Comparison of ENCODE assay signal across 13 cellular contexts in the genomic region with DNA sequence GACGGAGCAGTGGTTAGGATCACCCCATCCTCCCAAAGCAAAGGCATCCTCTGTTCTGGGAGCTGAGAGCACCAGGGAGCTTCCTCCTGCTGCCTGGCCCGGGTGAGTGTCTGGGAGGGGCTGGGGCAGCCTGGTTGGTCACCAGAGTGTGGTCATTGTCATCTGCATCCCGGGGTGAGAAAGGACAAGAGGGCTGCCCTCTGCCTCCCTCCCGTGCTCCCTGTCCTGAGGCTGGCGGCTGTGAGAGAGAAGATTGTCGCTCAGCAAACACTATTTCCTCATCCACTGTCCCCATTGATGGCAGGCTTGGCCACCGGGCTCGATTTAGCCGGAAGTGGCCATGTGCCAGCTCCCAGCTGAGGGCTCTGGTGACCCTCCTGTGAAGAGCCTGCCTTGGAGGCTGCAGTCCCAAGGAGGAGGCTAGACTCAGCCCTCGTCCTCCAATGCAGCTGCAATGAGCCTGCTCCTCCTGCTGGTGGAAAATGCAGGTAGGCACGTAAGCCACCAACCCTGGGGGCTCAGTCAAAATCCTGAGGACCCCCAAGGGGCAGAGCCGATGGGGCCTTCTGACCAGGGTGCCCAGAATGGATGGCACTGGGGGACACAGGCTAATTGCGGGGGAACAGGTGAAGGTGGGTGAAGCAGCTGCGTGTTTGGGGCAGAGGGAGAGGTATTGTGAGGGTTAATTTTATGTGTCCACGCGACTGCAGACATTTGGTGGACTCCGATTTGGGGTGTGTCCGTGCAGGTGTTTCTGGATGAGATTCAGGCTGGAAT.
DNase-seq lines count a peak whose midpoint lies in the region; ATAC-seq, FAIRE-seq and TF ChIP-seq lines count a peak whose summit lies in the region.
"Had no signal": no experiment of that assay in that cellular context is flagged by ENCODE, and none has a peak within 500 bp of the region (broad histone marks: within the 10 kb centered on the region; RNA-seq: fewer than 3 reads in every experiment).

No MANE protein-coding gene starts in this region.

- H3K9me3 ChIP-seq in upper lobe of right lung, result no peaks in the 10 kb centered on the region

- POLR2A ChIA-PET in activated naive CD8-positive, alpha-beta T cell treated with anti-CD3 and anti-CD28 coated beads, Interleukin-2, amount 10 ng/mL, durations not matched to agents 7 days and 5 days (lab: Charles Lee), result no interaction called here

- H3K27ac Mint-ChIP-seq in activated naive CD8-positive, alpha-beta T cell treated with anti-CD3 and anti-CD28 coated beads, Interleukin-2, amount 10 ng/mL, durations not matched to agents 7 days and 5 days, result no peak overlapping the region
- H3K27ac Mint-ChIP-seq in activated naive CD8-positive, alpha-beta T cell treated with anti-CD3 and anti-CD28 coated beads, Interleukin-2, amount 50 U/mL, for 24 hours, result no peak overlapping the region
- H3K27ac Mint-ChIP-seq: B cell had no signal

- H3K27me3 Mint-ChIP-seq in activated naive CD8-positive, alpha-beta T cell treated with anti-CD3 and anti-CD28 coated beads, Interleukin-2, amount 10 ng/mL, durations not matched to agents 7 days and 5 days, result no peaks in the 10 kb centered on the region
- H3K27me3 Mint-ChIP-seq in activated naive CD8-positive, alpha-beta T cell treated with anti-CD3 and anti-CD28 coated beads, Interleukin-2, amount 50 U/mL, for 24 hours, result peaks cover 4% of the 10 kb centered on the region

- no peaks in the 10 kb centered on the region for H3K4me1 ChIP-seq in upper lobe of right lung

- ATAC-seq in activated naive CD8-positive, alpha-beta T cell treated with anti-CD3 and anti-CD28 coated beads, Interleukin-2, amount 10 ng/mL, durations not matched to agents 7 days and 5 days (ENCODE audit: low read depth), result no peak
- ATAC-seq in activated naive CD8-positive, alpha-beta T cell treated with anti-CD3 and anti-CD28 coated beads, Interleukin-2, amount 50 U/mL, for 24 hours, result no peak
- no peak for ATAC-seq in upper lobe of right lung
- no peak for ATAC-seq in GM18520 (IDR thresholded peaks at IDR 0.05; ENCODE audit: unreplicated experiment)

- H3K27me3 ChIP-seq in upper lobe of right lung, result peaks cover 22% of the 10 kb centered on the region

- no peak overlapping the region for H3K27ac ChIP-seq in upper lobe of right lung

- H3K36me3 ChIP-seq in upper lobe of right lung, result no peaks in the 10 kb centered on the region

- H3K4me3 Mint-ChIP-seq in activated naive CD8-positive, alpha-beta T cell treated with anti-CD3 and anti-CD28 coated beads, Interleukin-2, amount 10 ng/mL, durations not matched to agents 7 days and 5 days, result no peak overlapping the region
- no peak overlapping the region for H3K4me3 Mint-ChIP-seq in activated naive CD8-positive, alpha-beta T cell treated with anti-CD3 and anti-CD28 coated beads, Interleukin-2, amount 50 U/mL, for 24 hours
- H3K4me3 Mint-ChIP-seq: B cell had no signal

- in situ Hi-C loops in SK-MEL-5 (cut with HindIII; ENCODE audit: low pct_unique_long_range_greater_than_20kb, low sequenced_read_pairs), result no loop called here

- TF ChIP-seq CTCF in upper lobe of right lung (IDR thresholded peaks at IDR 0.05), result no peak

- intact Hi-C loops in upper lobe of right lung (cut with DNase I), result no loop called here

- H3K36me3 Mint-ChIP-seq in activated naive CD8-positive, alpha-beta T cell treated with anti-CD3 and anti-CD28 coated beads, Interleukin-2, amount 10 ng/mL, durations not matched to agents 7 days and 5 days, result no peaks in the 10 kb centered on the region
- H3K36me3 Mint-ChIP-seq in activated naive CD8-positive, alpha-beta T cell treated with anti-CD3 and anti-CD28 coated beads, Interleukin-2, amount 50 U/mL, for 24 hours (ENCODE audit: low read depth), result no peaks in the 10 kb centered on the region

- no peak for FAIRE-seq in H54 (lab: Jason Lieb, UNC)
- FAIRE-seq: colon had no signal

- H3K9me3 Mint-ChIP-seq in activated naive CD8-positive, alpha-beta T cell treated with anti-CD3 and anti-CD28 coated beads, Interleukin-2, amount 10 ng/mL, durations not matched to agents 7 days and 5 days, result peaks cover 4% of the 10 kb centered on the region
- H3K9me3 Mint-ChIP-seq in activated naive CD8-positive, alpha-beta T cell treated with anti-CD3 and anti-CD28 coated beads, Interleukin-2, amount 50 U/mL, for 24 hours, result peaks cover 4% of the 10 kb centered on the region

- no peak for TF ChIP-seq POLR2A in H54 (IDR thresholded peaks at IDR 0.05; ENCODE audit: low read depth, low read length)

- H3K4me1 Mint-ChIP-seq in activated naive CD8-positive, alpha-beta T cell treated with anti-CD3 and anti-CD28 coated beads, Interleukin-2, amount 10 ng/mL, durations not matched to agents 7 days and 5 days, result no peaks in the 10 kb centered on the region
- H3K4me1 Mint-ChIP-seq in activated naive CD8-positive, alpha-beta T cell treated with anti-CD3 and anti-CD28 coated beads, Interleukin-2, amount 50 U/mL, for 24 hours, result no peaks in the 10 kb centered on the region
- H3K4me1 Mint-ChIP-seq: B cell had no signal

- H3K4me3 ChIP-seq in upper lobe of right lung, result no peak overlapping the region

- DNase-seq in activated naive CD8-positive, alpha-beta T cell treated with anti-CD3 and anti-CD28 coated beads, Interleukin-2, amount 10 ng/mL, durations not matched to agents 7 days and 5 days, result peak; percentile 22
- no peak for DNase-seq in activated naive CD8-positive, alpha-beta T cell treated with anti-CD3 and anti-CD28 coated beads, Interleukin-2, amount 50 U/mL, for 24 hours
- DNase-seq in SK-MEL-5 (ENCODE audit: low read depth, low spot score) (peak; percentile 14), iPS-NIHi11 (ENCODE audit: low spot score) (peak; percentile 63), upper lobe of right lung (peak; percentile 51), NCI-H510A treated with DMSO at 0.1 percent for 48 hours (lab: John Stamatoyannopoulos, UW) (no peak), H54 (ENCODE audit: insufficient read length, low spot score) (no peak)
- DNase-seq: NCI-H1694; stimulated activated CD4-positive, alpha-beta T cell treated with anti-CD3 and anti-CD28 coated beads, Interleukin-2, amount 100 ng/mL, for 24 hours; substantia nigra had no signal

Comparison
In these comparisons a context has a peak if more than half of its experiments do, and no peak if none do; other contexts are left out.
1. DNase-seq: peak in activated naive CD8-positive, alpha-beta T cell treated with anti-CD3 and anti-CD28 coated beads, Interleukin-2, amount 10 ng/mL, durations not matched to agents 7 days and 5 days (single experiment), SK-MEL-5 (single experiment), iPS-NIHi11 (single experiment) and upper lobe of right lung (single experiment); none in activated naive CD8-positive, alpha-beta T cell treated with anti-CD3 and anti-CD28 coated beads, Interleukin-2, amount 50 U/mL, for 24 hours (single experiment), NCI-H510A treated with DMSO at 0.1 percent for 48 hours (single experiment) and H54 (single experiment).